In the genomic region with DNA sequence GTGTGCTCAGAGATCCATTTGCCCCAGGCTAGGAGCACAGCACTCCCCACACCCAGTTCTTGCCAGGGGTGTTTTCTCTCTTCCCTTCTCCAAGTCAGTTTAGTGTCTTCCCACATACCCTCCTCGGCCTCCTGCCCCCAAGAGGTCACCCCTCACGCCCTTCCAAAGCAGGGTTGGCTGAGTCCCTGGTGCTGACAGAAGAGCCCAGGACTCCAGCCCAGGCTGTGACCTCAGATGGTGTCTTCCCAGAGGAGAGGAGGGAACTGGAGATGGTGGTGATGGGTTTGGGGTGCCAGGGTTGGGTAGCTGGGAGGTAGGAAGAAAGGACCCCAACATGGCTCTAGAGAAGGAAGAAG, we compare ENCODE assay signal across 30 cellular contexts. TPM values are rescaled to one million over a fixed set of nuclear protein-coding genes. Genes with fewer than 3 reads are reported as not detected.
DNase-seq lines count a peak whose midpoint lies in the region; ATAC-seq and TF ChIP-seq lines count a peak whose summit lies in the region.
"Had no signal": no experiment of that assay in that cellular context is flagged by ENCODE, and none has a peak within 500 bp of the region (broad histone marks: within the 10 kb centered on the region; RNA-seq: fewer than 3 reads in every experiment).

No MANE protein-coding gene starts in this region.

- H3K18ac ChIP-seq in H9 (ENCODE audit: insufficient read length, low read depth, low read length): no peak overlapping the region

- no peak overlapping the region for H4K5ac ChIP-seq in H9 (ENCODE audit: insufficient read length, low read depth, low read length)

- H3K27ac ChIP-seq in H9 (ENCODE audit: insufficient read length, low read depth, low read length): no peak overlapping the region
- no peak overlapping the region; the same call in 1 of the 2 replicates for H3K27ac ChIP-seq in PC-9
- H3K27ac ChIP-seq in parathyroid adenoma: peak overlapping the region; percentile 67
- H3K27ac ChIP-seq: ascending aorta; BLaER1 treated with 17β-estradiol and CSF1 and Interleukin-3, amounts not matched to agents 10 nM and 100 nM; KMS-11; neutrophil; Peyer's patch; SJSA1; spleen had no signal

- H3K9me2 ChIP-seq in PC-9 (ENCODE audit: insufficient read depth): no peaks in the 10 kb centered on the region

- H4K8ac ChIP-seq in H9 (replicated peaks; ENCODE audit: insufficient read length, low read depth, low read length): no peak overlapping the region

- no peak overlapping the region for H2AK5ac ChIP-seq in H9 (ENCODE audit: insufficient read length, low read length)

- H3T11ph ChIP-seq in H9 (ENCODE audit: low read length): no peak overlapping the region

- no peaks in the 10 kb centered on the region for H3K36me3 ChIP-seq in PC-9 (ENCODE audit: low read depth)
- no peaks in the 10 kb centered on the region for H3K36me3 ChIP-seq in parathyroid adenoma (ENCODE audit: control insufficient read depth, insufficient read depth, low read length)

- no peaks in the 10 kb centered on the region for H3K27me3 ChIP-seq in H9 (ENCODE audit: insufficient read depth, low read length)
- H3K27me3 ChIP-seq in PC-9 (ENCODE audit: insufficient read depth, low read depth): no peaks in the 10 kb centered on the region
- no peaks in the 10 kb centered on the region for H3K27me3 ChIP-seq in parathyroid adenoma (ENCODE audit: control insufficient read depth, insufficient read depth, low read length)
- H3K27me3 ChIP-seq: ascending aorta; BLaER1 treated with 17β-estradiol and CSF1 and Interleukin-3, amounts not matched to agents 10 nM and 100 nM; dorsolateral prefrontal cortex; neutrophil; Peyer's patch; SJSA1; spleen had no signal

- H3K4me1 ChIP-seq in H9 (ENCODE audit: insufficient read depth, low read length) (peaks cover 37% of the 10 kb centered on the region), PC-9 (replicated peaks; ENCODE audit: insufficient read depth) (peaks cover 43% of the 10 kb centered on the region), parathyroid adenoma (peaks cover 14% of the 10 kb centered on the region)

- no peak for ATAC-seq in GM18873 (IDR thresholded peaks at IDR 0.05; ENCODE audit: low FRiP score, unreplicated experiment)
- ATAC-seq: activated CD4-positive, CD25-positive, alpha-beta regulatory T cell treated with anti-CD3 and anti-CD28 coated beads, Interleukin-2, amount 50 U/mL, for 24 hours had no signal

- no peak overlapping the region for H3K56ac ChIP-seq in H9 (ENCODE audit: insufficient read length, low read depth, low read length)

- no peak overlapping the region for H2BK5ac ChIP-seq in H9 (ENCODE audit: insufficient read length, low read length)

- no peak overlapping the region for H2BK120ac ChIP-seq in H9 (ENCODE audit: low read depth, low read length, poor library complexity, severe bottlenecking)

- H2AFZ ChIP-seq in H9 (ENCODE audit: low read length) (no peak overlapping the region), PC-9 (no peak overlapping the region), parathyroid adenoma (no peak overlapping the region)

- TF ChIP-seq CTCF in H9 (conservative IDR thresholded peaks at IDR 0.05) (no peak), PC-9 (conservative IDR thresholded peaks at IDR 0.05) (no peak), endothelial cell (IDR thresholded peaks at IDR 0.05; ENCODE audit: unreplicated experiment) (no peak), parathyroid adenoma (IDR thresholded peaks at IDR 0.05) (no peak)

- H3K9me3 ChIP-seq in H9 (ENCODE audit: control insufficient read depth, low read depth, low read length) (no peaks in the 10 kb centered on the region), PC-9 (ENCODE audit: insufficient read depth, low read depth) (no peaks in the 10 kb centered on the region), parathyroid adenoma (ENCODE audit: control insufficient read depth, low read length) (no peaks in the 10 kb centered on the region)
- H3K9me3 ChIP-seq: ascending aorta; BLaER1 treated with 17β-estradiol and CSF1 and Interleukin-3, amounts not matched to agents 10 nM and 100 nM; neutrophil; Peyer's patch; SJSA1; spleen had no signal

- H3K4me2 ChIP-seq in H9 (ENCODE audit: insufficient read depth, insufficient read length, low read length) (no peak overlapping the region), PC-9 (peak overlapping the region; percentile 58; the same call in 1 of the 2 replicates), parathyroid adenoma (ENCODE audit: low read length) (peak overlapping the region; percentile 29)
- H3K4me2 ChIP-seq: BLaER1 treated with 17β-estradiol and CSF1 and Interleukin-3, amounts not matched to agents 10 nM and 100 nM; KMS-11 had no signal

- no peak overlapping the region for H2BK15ac ChIP-seq in H9 (ENCODE audit: low read depth, low read length)

- no CpG with 5 or more reads among the region's 2 CpGs for WGBS in H9 (ENCODE audit: extremely low coverage, insufficient read length, low lambda C conversion rate)

- no peak overlapping the region for H4K91ac ChIP-seq in H9 (ENCODE audit: insufficient read length, low read depth, low read length)

- no peaks in the 10 kb centered on the region for H3K23me2 ChIP-seq in H9 (ENCODE audit: insufficient read length, low read depth, low read length, poor library complexity, severe bottlenecking)

- no peak overlapping the region for H2BK20ac ChIP-seq in H9 (ENCODE audit: low read depth, low read length, poor library complexity, severe bottlenecking)

- CTCF ChIA-PET in PC-9 (lab: Charles Lee): no interaction called here

- no peaks in the 10 kb centered on the region for H3K27me3 Mint-ChIP-seq in H9 (ENCODE audit: low read depth)
- H3K27me3 Mint-ChIP-seq in endothelial cell (ENCODE audit: unreplicated experiment): peaks cover 13% of the 10 kb centered on the region
- H3K27me3 Mint-ChIP-seq: activated CD4-positive, alpha-beta memory T cell treated with anti-CD3 and anti-CD28 coated beads for 36 hours; activated naive CD8-positive, alpha-beta T cell treated with anti-CD3 and anti-CD28 coated beads for 36 hours; type B pancreatic cell had no signal

- H3K9ac ChIP-seq in H9 (ENCODE audit: extremely low read depth, insufficient read length, low read length) (no peak overlapping the region), parathyroid adenoma (no peak overlapping the region)
- H3K9ac ChIP-seq: KMS-11 had no signal

- intact Hi-C loops in PC-9 (cut with micrococcal nuclease; ENCODE audit: unreplicated experiment): no loop called here

- H3K4me3 ChIP-seq in PC-9 (no peak overlapping the region), parathyroid adenoma (ENCODE audit: low read depth, low read length) (no peak overlapping the region)
- H3K4me3 ChIP-seq: ascending aorta; BLaER1 treated with 17β-estradiol and CSF1 and Interleukin-3, amounts not matched to agents 10 nM and 100 nM; dorsolateral prefrontal cortex; Peyer's patch; SJSA1; spleen had no signal

- BruUV-seq in PC-9 (replicated peaks; lab: Mats Ljungman, UMichigan): no TSS peak

- DNase-seq in H9: no peak
- no peak for DNase-seq in PC-9
- DNase-seq in endothelial cell (ENCODE audit: low spot score): no peak
- no peak for DNase-seq in activated gamma-delta T cell (lab: John Stamatoyannopoulos, UW)
- no peak for DNase-seq in T1000 (lab: John Stamatoyannopoulos, UW)
- DNase-seq in NCI-H446 treated with DMSO at 0.1 percent for 48 hours (lab: John Stamatoyannopoulos, UW): no peak
- DNase-seq: activated CD4-positive, alpha-beta memory T cell treated with anti-CD3 and anti-CD28 coated beads for 36 hours; activated naive CD8-positive, alpha-beta T cell treated with anti-CD3 and anti-CD28 coated beads for 36 hours; cerebellar nuclear complex; COR-L47; DMS53; H7; MM.1S; NCI-H2029; NCI-H526; spleen had no signal

- H3K9me3 Mint-ChIP-seq in H9: no peaks in the 10 kb centered on the region; a peak in 1 of 5 replicates
- H3K9me3 Mint-ChIP-seq in endothelial cell (ENCODE audit: unreplicated experiment): no peaks in the 10 kb centered on the region
- H3K9me3 Mint-ChIP-seq: activated CD4-positive, alpha-beta memory T cell treated with anti-CD3 and anti-CD28 coated beads for 36 hours; activated naive CD8-positive, alpha-beta T cell treated with anti-CD3 and anti-CD28 coated beads for 36 hours; activated T-helper 2 cell treated with anti-CD3 and anti-CD28 coated beads, Interferon-gamma antibody, Interleukin-2, Interleukin-4, amounts not matched to agents 10 μg/mL and 5 μg/mL and 100 μg/mL, durations not matched to agents 14 hours and 24 hours and 36 hours; type B pancreatic cell had no signal

- H3K4me1 Mint-ChIP-seq in H9: peaks cover 72 to 77% of the 10 kb centered on the region in 2 experiments
- H3K4me1 Mint-ChIP-seq in endothelial cell (ENCODE audit: unreplicated experiment): peaks cover 11% of the 10 kb centered on the region

- H3K27ac Mint-ChIP-seq in H9 (peak overlapping the region; percentile 99; a peak in 6 of 7 replicates), endothelial cell (ENCODE audit: unreplicated experiment) (no peak overlapping the region)
- H3K27ac Mint-ChIP-seq: activated CD4-positive, alpha-beta memory T cell treated with anti-CD3 and anti-CD28 coated beads for 36 hours; activated naive CD8-positive, alpha-beta T cell treated with anti-CD3 and anti-CD28 coated beads for 36 hours; activated T-helper 2 cell treated with anti-CD3 and anti-CD28 coated beads, Interferon-gamma antibody, Interleukin-2, Interleukin-4, amounts not matched to agents 10 μg/mL and 5 μg/mL and 100 μg/mL, durations not matched to agents 14 hours and 24 hours and 36 hours; type B pancreatic cell had no signal

- POLR2A ChIA-PET in PC-9 (lab: Charles Lee; ENCODE audit: unreplicated experiment): no interaction called here

- H3F3A ChIP-seq in PC-9 (ENCODE audit: insufficient read depth, low read depth): peaks cover 26% of the 10 kb centered on the region

- H3K23ac ChIP-seq in H9 (ENCODE audit: insufficient read length, low read depth, low read length): no peak overlapping the region

- no peaks in the 10 kb centered on the region for H3K79me2 ChIP-seq in H9 (ENCODE audit: insufficient read depth, low read length)
- H3K79me2 ChIP-seq in PC-9 (ENCODE audit: low read depth): no peaks in the 10 kb centered on the region
- H3K79me2 ChIP-seq in parathyroid adenoma: no peaks in the 10 kb centered on the region

- H3K79me1 ChIP-seq in H9 (ENCODE audit: insufficient read depth, low read depth, low read length, poor library complexity, severe bottlenecking): no peaks in the 10 kb centered on the region

- H3K36me3 Mint-ChIP-seq in H9 (ENCODE audit: insufficient read depth in 1 of 3, low read depth in 3 of 3) (peaks cover 19 to 32% (median 24%) of the 10 kb centered on the region in 3 experiments), endothelial cell (ENCODE audit: low read depth, unreplicated experiment) (peaks cover 33% of the 10 kb centered on the region)
- H3K36me3 Mint-ChIP-seq: activated CD4-positive, alpha-beta memory T cell treated with anti-CD3 and anti-CD28 coated beads for 36 hours; activated naive CD8-positive, alpha-beta T cell treated with anti-CD3 and anti-CD28 coated beads for 36 hours had no signal

- H2BK12ac ChIP-seq in H9 (ENCODE audit: insufficient read length, low read depth, low read length): no peak overlapping the region

- H3K14ac ChIP-seq in H9 (ENCODE audit: insufficient read depth, low read length): 0 out of 2 replicates have a peak overlapping the region, but pooled peaks have one; percentile 31

- H3K4ac ChIP-seq in H9 (ENCODE audit: low read depth, low read length): no peak overlapping the region

- H4K20me1 ChIP-seq in H9 (ENCODE audit: control insufficient read depth, insufficient read depth, insufficient read length) (no peaks in the 10 kb centered on the region), PC-9 (ENCODE audit: insufficient read depth) (no peaks in the 10 kb centered on the region)

- H3K4me3 Mint-ChIP-seq in H9 (no peak overlapping the region), endothelial cell (ENCODE audit: unreplicated experiment) (peak overlapping the region; percentile 42)
- H3K4me3 Mint-ChIP-seq: activated CD4-positive, alpha-beta memory T cell treated with anti-CD3 and anti-CD28 coated beads for 36 hours; activated naive CD8-positive, alpha-beta T cell treated with anti-CD3 and anti-CD28 coated beads for 36 hours; type B pancreatic cell had no signal

RNA-seq across cellular contexts. Expression of a gene that starts 19.8 kb away (rescaled TPM):
- 9.7 and 10.5 TPM in 2 replicates for total RNA-seq in H9 (2021)
- total RNA-seq in PC-9 (2021): 3.1 and 3.4 TPM in 2 replicates
- 12.1 TPM for total RNA-seq in endothelial cell (ENCODE audit: unreplicated experiment)

RNA-seq across cellular contexts. Expression of a gene that starts 30.3 kb away (rescaled TPM):
- total RNA-seq in H9 (2021): 105 and 106 TPM in 2 replicates
- 172 and 174 TPM in 2 replicates for total RNA-seq in PC-9 (2021)
- total RNA-seq in endothelial cell (ENCODE audit: unreplicated experiment): 138 TPM

RNA-seq across cellular contexts. Expression of a gene that starts 51.5 kb away (rescaled TPM):
- not detected in 2 replicates for total RNA-seq in H9 (2021)
- not detected in 2 replicates for total RNA-seq in PC-9 (2021)
- 143 TPM for total RNA-seq in endothelial cell (ENCODE audit: unreplicated experiment)
- total RNA-seq: G401, H7, kidney epithelial cell, SJSA1 had no signal

RNA-seq across cellular contexts. Expression of a gene that starts 57.5 kb away (rescaled TPM):
- total RNA-seq in H9 (2021) (59.9 and 60.9 TPM in 2 replicates), PC-9 (2021) (not detected in 2 replicates), endothelial cell (ENCODE audit: unreplicated experiment) (4.9 TPM)
- total RNA-seq: activated CD4-positive, alpha-beta memory T cell treated with anti-CD3 and anti-CD28 coated beads for 36 hours; activated naive CD8-positive, alpha-beta T cell treated with anti-CD3 and anti-CD28 coated beads for 36 hours; activated T-helper 2 cell treated with anti-CD3 and anti-CD28 coated beads, Interferon-gamma antibody, Interleukin-2, Interleukin-4, amounts not matched to agents 10 μg/mL and 5 μg/mL and 100 μg/mL, durations not matched to agents 14 hours and 24 hours and 36 hours; SJSA1 had no signal

Comparison
In these comparisons a context has a peak if more than half of its experiments do, and no peak if none do; other contexts are left out.
1. RNA of a gene that starts 51.5 kb away (total RNA-seq): 143 TPM in endothelial cell (single experiment); not detected in PC-9 and not detected in H9; every median in the first group is over 100 times any median in the second.